In genomic region chr11:9955387-9955786, GRCh38 we compare ENCODE assay signal across 33 cellular contexts.
"Had no signal": no experiment of that assay in that cellular context is flagged by ENCODE, and none has a peak within 500 bp of the region (broad histone marks: within the 10 kb centered on the region; RNA-seq: fewer than 3 reads in every experiment).

No MANE protein-coding gene starts in this region.

- FAIRE-seq: bronchial epithelial cell had no signal

- H3K4me3 ChIP-seq: ascending aorta, MG63, PC-9, SJCRH30, SK-N-MC had no signal

- H3K27me3 ChIP-seq: ascending aorta, MG63, SJCRH30 had no signal

- H3K9me3 ChIP-seq: ascending aorta, MG63, SJCRH30 had no signal

- ATAC-seq: activated CD8-positive, alpha-beta T cell treated with anti-CD3 and anti-CD28 coated beads for 36 hours; activated T-cell treated with anti-CD3 and anti-CD28 coated beads, Interleukin-2, amount 50 U/mL, for 72 hours; activated T-helper 17 cell treated with anti-CD3 and anti-CD28 coated beads, Interleukin-2, amount 50 U/mL, for 72 hours had no signal

- H3K9me3 Mint-ChIP-seq: activated CD4-positive, alpha-beta T cell treated with anti-CD3 and anti-CD28 coated beads, Interleukin-2, amount 10 ng/mL, durations not matched to agents 24 days and 14 days; activated CD8-positive, alpha-beta T cell treated with anti-CD3 and anti-CD28 coated beads for 36 hours; activated naive CD8-positive, alpha-beta T cell treated with anti-CD3 and anti-CD28 coated beads for 36 hours; activated T-cell treated with anti-CD3 and anti-CD28 coated beads, Interleukin-2, amount 50 U/mL, for 72 hours; activated T-helper 17 cell treated with anti-CD3 and anti-CD28 coated beads, Interleukin-2, amount 50 U/mL, for 72 hours had no signal

- H3K4me2 ChIP-seq: PC-9 had no signal

- H3K4me3 Mint-ChIP-seq: activated CD4-positive, alpha-beta T cell treated with anti-CD3 and anti-CD28 coated beads, Interleukin-2, amount 10 ng/mL, durations not matched to agents 24 days and 14 days; activated CD8-positive, alpha-beta T cell treated with anti-CD3 and anti-CD28 coated beads for 36 hours; activated naive CD8-positive, alpha-beta T cell treated with anti-CD3 and anti-CD28 coated beads for 36 hours; activated T-cell treated with anti-CD3 and anti-CD28 coated beads, Interleukin-2, amount 50 U/mL, for 72 hours; activated T-helper 17 cell treated with anti-CD3 and anti-CD28 coated beads, Interleukin-2, amount 50 U/mL, for 72 hours had no signal

- H3K27ac ChIP-seq: ascending aorta, PC-9, SJCRH30, WERI-Rb-1 had no signal

- H3K27ac Mint-ChIP-seq: activated CD4-positive, alpha-beta T cell treated with anti-CD3 and anti-CD28 coated beads, Interleukin-2, amount 10 ng/mL, durations not matched to agents 24 days and 14 days; activated CD8-positive, alpha-beta T cell treated with anti-CD3 and anti-CD28 coated beads for 36 hours; activated naive CD8-positive, alpha-beta T cell treated with anti-CD3 and anti-CD28 coated beads for 36 hours; activated T-cell treated with anti-CD3 and anti-CD28 coated beads, Interleukin-2, amount 50 U/mL, for 72 hours; activated T-helper 17 cell treated with anti-CD3 and anti-CD28 coated beads, Interleukin-2, amount 50 U/mL, for 72 hours had no signal

- H3K4me1 ChIP-seq: ascending aorta, SJCRH30 had no signal

- H3K36me3 ChIP-seq: WERI-Rb-1 had no signal

- H3K4me1 Mint-ChIP-seq: activated CD4-positive, alpha-beta T cell treated with anti-CD3 and anti-CD28 coated beads, Interleukin-2, amount 10 ng/mL, durations not matched to agents 24 days and 14 days; activated naive CD8-positive, alpha-beta T cell treated with anti-CD3 and anti-CD28 coated beads for 36 hours; activated T-helper 17 cell treated with anti-CD3 and anti-CD28 coated beads, Interleukin-2, amount 50 U/mL, for 72 hours had no signal

- DNase-seq: activated CD4-positive, alpha-beta T cell treated with anti-CD3 and anti-CD28 coated beads, Interleukin-2, amount 10 ng/mL, durations not matched to agents 24 days and 14 days; activated CD4-positive, alpha-beta T cell treated with anti-CD3 and anti-CD28 coated beads, Interleukin-2, amount 50 U/mL, for 4 hours; activated CD8-positive, alpha-beta T cell treated with anti-CD3 and anti-CD28 coated beads for 36 hours; activated effector memory CD4-positive, alpha-beta T cell treated with anti-CD3 and anti-CD28 coated beads, Interleukin-2, amount 50 U/mL, for 16 hours; activated naive CD4-positive, alpha-beta T cell; activated naive CD4-positive, alpha-beta T cell treated with anti-CD3 and anti-CD28 coated beads, Interleukin-2, amount 50 U/mL, for 16 hours; activated naive CD8-positive, alpha-beta T cell treated with anti-CD3 and anti-CD28 coated beads for 36 hours; activated T-cell treated with anti-CD3 and anti-CD28 coated beads, Interleukin-2, amount 50 U/mL, for 1 hour; activated T-cell treated with anti-CD3 and anti-CD28 coated beads, Interleukin-2, amount 50 U/mL, for 72 hours; amygdala; caudate nucleus; cerebellar nuclear complex; Kasumi-1; MG63; NCI-H1048; NCI-H1436 treated with DMSO at 0.1 percent for 48 hours; NCI-H187; NCI-H2029 treated with DMSO at 0.1 percent for 48 hours; NCI-H2107; NCI-H2171; NCI-H510A; NCI-H526; NCI-H748 treated with DMSO at 0.1 percent for 48 hours; NK-92 treated with Interleukin-12 subunit alpha and Interleukin-12 subunit beta, amount 100 ng/mL, for 24 hours; PC-9; SHP77; SJCRH30; T1000; WERI-Rb-1 had no signal

- H2AFZ ChIP-seq: PC-9 had no signal

- H3K27me3 Mint-ChIP-seq: activated CD8-positive, alpha-beta T cell treated with anti-CD3 and anti-CD28 coated beads for 36 hours; activated naive CD8-positive, alpha-beta T cell treated with anti-CD3 and anti-CD28 coated beads for 36 hours; activated T-helper 17 cell treated with anti-CD3 and anti-CD28 coated beads, Interleukin-2, amount 50 U/mL, for 72 hours had no signal
